Comparison of ENCODE assay signal across 13 cellular contexts in genomic region chr6:7195330-7196018, GRCh38.
DNase-seq lines count a peak whose midpoint lies in the region; ATAC-seq, FAIRE-seq and TF ChIP-seq lines count a peak whose summit lies in the region.
"Had no signal": no experiment of that assay in that cellular context is flagged by ENCODE, and none has a peak within 500 bp of the region (broad histone marks: within the 10 kb centered on the region; RNA-seq: fewer than 3 reads in every experiment).

No MANE protein-coding gene starts in this region.

- DNase-seq in activated CD4-positive, alpha-beta T cell treated with anti-CD3 and anti-CD28 coated beads for 36 hours: no peak
- DNase-seq in activated CD4-positive, alpha-beta T cell treated with anti-CD3 and anti-CD28 coated beads for 48 hours: no peak
- no peak for DNase-seq in activated B cell treated with CpG ODN at 0.5 μM for 24 hours
- no peak for DNase-seq in left lobe of liver (ENCODE audit: low spot score)
- DNase-seq in small intestine: peak; percentile 44
- no peak for DNase-seq in C1 segment of cervical spinal cord (lab: John Stamatoyannopoulos, UW)
- DNase-seq: DMS79 had no signal

- peaks cover 28% of the 10 kb centered on the region for H3K4me1 Mint-ChIP-seq in activated CD4-positive, alpha-beta T cell treated with anti-CD3 and anti-CD28 coated beads for 36 hours
- H3K4me1 Mint-ChIP-seq in activated B cell treated with CpG ODN at 0.5 μM for 24 hours: peaks cover 7% of the 10 kb centered on the region

- peaks cover 2 to 5% of the 10 kb centered on the region in 2 donors for H3K36me3 ChIP-seq in small intestine (ENCODE audit: control insufficient read depth in 2 of 2, insufficient read depth in 2 of 2, low read length in 2 of 2)

- H3K4me1 ChIP-seq in small intestine (ENCODE audit: control insufficient read depth in 2 of 2, insufficient read depth in 1 of 2, low read depth in 1 of 2, low read length in 1 of 2): no peaks in the 10 kb centered on the region

- H3K27ac Mint-ChIP-seq in activated CD4-positive, alpha-beta T cell treated with anti-CD3 and anti-CD28 coated beads for 36 hours: peak overlapping the region; percentile 64
- H3K27ac Mint-ChIP-seq in activated B cell treated with CpG ODN at 0.5 μM for 24 hours: peak overlapping the region; percentile 59
- H3K27ac Mint-ChIP-seq: activated naive CD4-positive, alpha-beta T cell treated with anti-CD3 and anti-CD28 coated beads for 36 hours had no signal

- no peak for FAIRE-seq in small intestine (lab: Jason Lieb, UNC)
- FAIRE-seq: A204.1, GM12878 had no signal

- no peaks in the 10 kb centered on the region for H3K27me3 ChIP-seq in small intestine (ENCODE audit: control insufficient read depth in 2 of 2, insufficient read depth in 2 of 2, low read length in 2 of 2)

- H3K9me3 Mint-ChIP-seq in activated CD4-positive, alpha-beta T cell treated with anti-CD3 and anti-CD28 coated beads for 36 hours (ENCODE audit: low read depth): no peaks in the 10 kb centered on the region
- H3K9me3 Mint-ChIP-seq in activated B cell treated with CpG ODN at 0.5 μM for 24 hours: no peaks in the 10 kb centered on the region
- H3K9me3 Mint-ChIP-seq: activated naive CD4-positive, alpha-beta T cell treated with anti-CD3 and anti-CD28 coated beads for 36 hours had no signal

- H3K27me3 Mint-ChIP-seq in activated CD4-positive, alpha-beta T cell treated with anti-CD3 and anti-CD28 coated beads for 36 hours: no peaks in the 10 kb centered on the region
- H3K27me3 Mint-ChIP-seq in activated B cell treated with CpG ODN at 0.5 μM for 24 hours: no peaks in the 10 kb centered on the region

- H3K36me3 Mint-ChIP-seq in activated CD4-positive, alpha-beta T cell treated with anti-CD3 and anti-CD28 coated beads for 36 hours (ENCODE audit: low read depth): peaks cover 24% of the 10 kb centered on the region
- peaks cover 73% of the 10 kb centered on the region for H3K36me3 Mint-ChIP-seq in activated B cell treated with CpG ODN at 0.5 μM for 24 hours (ENCODE audit: low read depth)

- POLR2A ChIA-PET in activated CD4-positive, alpha-beta T cell treated with anti-CD3 and anti-CD28 coated beads for 36 hours (lab: Charles Lee): interaction anchor here (0.6 to 0.8 kb wide), 2 partner anchors 34 to 192 kb away, joined by 3 to 13 read pairs; no protein-coding TSS in a partner anchor
- POLR2A ChIA-PET in activated B cell treated with CpG ODN at 0.5 μM for 24 hours (lab: Charles Lee): no interaction called here

- H3K27ac ChIP-seq in small intestine (ENCODE audit: low read depth in 1 of 2, low read length in 1 of 2): no peak overlapping the region
- H3K27ac ChIP-seq: KMS-11 had no signal

- no peaks in the 10 kb centered on the region for H3K9me3 ChIP-seq in small intestine (ENCODE audit: control insufficient read depth, low read depth)

- peak; percentile 50 for ATAC-seq in activated CD4-positive, alpha-beta T cell treated with anti-CD3 and anti-CD28 coated beads for 36 hours
- ATAC-seq in activated B cell treated with CpG ODN at 0.5 μM for 24 hours (ENCODE audit: low read depth): no peak
- ATAC-seq in left lobe of liver: peak; percentile 71
- ATAC-seq in HG03139 (IDR thresholded peaks at IDR 0.05; ENCODE audit: unreplicated experiment): no peak
- no peak for ATAC-seq in HG03025 (IDR thresholded peaks at IDR 0.05; ENCODE audit: low FRiP score, unreplicated experiment)
- ATAC-seq: GM12878 had no signal

- intact Hi-C loops in activated CD4-positive, alpha-beta T cell treated with anti-CD3 and anti-CD28 coated beads for 36 hours (cut with DNase I, micrococcal nuclease): no loop called here
- intact Hi-C loops in activated B cell treated with CpG ODN at 0.5 μM for 24 hours (cut with micrococcal nuclease): no loop called here

- WGBS in small intestine, 3 donors: 62 to 77% (median 62%) methylated on average over 10 of the region's 10 CpGs

- CTCF ChIA-PET in activated CD4-positive, alpha-beta T cell treated with anti-CD3 and anti-CD28 coated beads for 36 hours (lab: Charles Lee): interaction anchor here (0.6 kb wide), 1 partner anchor 14 kb away, joined by 4 read pairs; no protein-coding TSS in a partner anchor
- CTCF ChIA-PET in activated B cell treated with CpG ODN at 0.5 μM for 24 hours (lab: Charles Lee): no interaction called here

- peak overlapping the region; percentile 24 for H3K4me3 Mint-ChIP-seq in activated CD4-positive, alpha-beta T cell treated with anti-CD3 and anti-CD28 coated beads for 36 hours
- H3K4me3 Mint-ChIP-seq in activated B cell treated with CpG ODN at 0.5 μM for 24 hours: no peak overlapping the region
- H3K4me3 Mint-ChIP-seq: activated naive CD4-positive, alpha-beta T cell treated with anti-CD3 and anti-CD28 coated beads for 36 hours had no signal

- no peak overlapping the region for H3K4me3 ChIP-seq in small intestine (ENCODE audit: low read depth in 1 of 2, low read length in 2 of 2)
- H3K4me3 ChIP-seq: GM12878 had no signal

- no peak for TF ChIP-seq CTCF in activated B cell treated with CpG ODN at 0.5 μM for 24 hours (IDR thresholded peaks at IDR 0.05)

Comparison
In these comparisons a context has a peak if more than half of its experiments do, and no peak if none do; other contexts are left out.
1. ATAC-seq: peak in activated CD4-positive, alpha-beta T cell treated with anti-CD3 and anti-CD28 coated beads for 36 hours (single experiment) and left lobe of liver (single experiment); none in activated B cell treated with CpG ODN at 0.5 μM for 24 hours (single experiment), HG03139 (single experiment) and HG03025 (single experiment).